In the genomic region with DNA sequence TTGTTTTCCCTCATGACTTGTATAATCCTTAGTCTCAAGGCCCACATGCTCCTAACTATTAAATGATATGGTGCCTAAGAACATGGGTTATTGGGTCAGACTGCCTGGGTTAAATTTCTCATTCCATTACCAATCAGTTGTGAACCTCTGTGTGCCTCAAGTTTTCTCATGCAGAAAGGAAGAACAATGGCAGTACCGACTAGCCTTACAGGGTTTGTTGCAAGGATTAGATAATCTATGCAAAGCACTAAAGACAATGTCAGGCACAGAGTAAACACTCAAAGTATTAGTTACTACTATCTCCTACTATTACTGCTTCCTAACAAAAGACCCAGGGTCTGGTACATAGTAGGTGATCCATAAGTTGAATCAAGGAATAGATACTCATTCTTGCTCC, we compare ENCODE assay signal across 13 cellular contexts.
"Had no signal": no experiment of that assay in that cellular context is flagged by ENCODE, and none has a peak within 500 bp of the region (broad histone marks: within the 10 kb centered on the region; RNA-seq: fewer than 3 reads in every experiment).

No MANE protein-coding gene starts in this region.

- H3K4me3 Mint-ChIP-seq: activated CD8-positive, alpha-beta T cell treated with anti-CD3 and anti-CD28 coated beads, Interleukin-2, amount 10 ng/mL, durations not matched to agents 7 days and 5 days; nephron had no signal

- ATAC-seq: activated CD8-positive, alpha-beta T cell treated with anti-CD3 and anti-CD28 coated beads, Interleukin-2, amount 10 ng/mL, durations not matched to agents 7 days and 5 days; heart left ventricle; left lung; psoas muscle; sciatic nerve; upper lobe of right lung had no signal

- H3K27ac Mint-ChIP-seq: activated CD8-positive, alpha-beta T cell treated with anti-CD3 and anti-CD28 coated beads, Interleukin-2, amount 10 ng/mL, durations not matched to agents 7 days and 5 days; nephron had no signal

- DNase-seq: activated CD8-positive, alpha-beta T cell treated with anti-CD3 and anti-CD28 coated beads, Interleukin-2, amount 10 ng/mL, durations not matched to agents 7 days and 5 days; activated gamma-delta T cell treated with Interleukin-2 at 50 U/mL for 16 hours; colonic mucosa; effector CD4-positive, alpha-beta T cell; heart left ventricle; left lung; psoas muscle; spleen; stimulated activated CD4-positive, alpha-beta T cell treated with anti-CD3 and anti-CD28 coated beads, Interleukin-1b, Interleukin-23, amount 100 ng/mL, for 48 hours; stimulated activated naive CD4-positive, alpha-beta T cell; upper lobe of right lung had no signal

- H3K4me1 Mint-ChIP-seq: nephron had no signal

- H3K9me3 ChIP-seq: colonic mucosa had no signal
